1 cellular context compared by ENCODE assay signal in the genomic region with DNA sequence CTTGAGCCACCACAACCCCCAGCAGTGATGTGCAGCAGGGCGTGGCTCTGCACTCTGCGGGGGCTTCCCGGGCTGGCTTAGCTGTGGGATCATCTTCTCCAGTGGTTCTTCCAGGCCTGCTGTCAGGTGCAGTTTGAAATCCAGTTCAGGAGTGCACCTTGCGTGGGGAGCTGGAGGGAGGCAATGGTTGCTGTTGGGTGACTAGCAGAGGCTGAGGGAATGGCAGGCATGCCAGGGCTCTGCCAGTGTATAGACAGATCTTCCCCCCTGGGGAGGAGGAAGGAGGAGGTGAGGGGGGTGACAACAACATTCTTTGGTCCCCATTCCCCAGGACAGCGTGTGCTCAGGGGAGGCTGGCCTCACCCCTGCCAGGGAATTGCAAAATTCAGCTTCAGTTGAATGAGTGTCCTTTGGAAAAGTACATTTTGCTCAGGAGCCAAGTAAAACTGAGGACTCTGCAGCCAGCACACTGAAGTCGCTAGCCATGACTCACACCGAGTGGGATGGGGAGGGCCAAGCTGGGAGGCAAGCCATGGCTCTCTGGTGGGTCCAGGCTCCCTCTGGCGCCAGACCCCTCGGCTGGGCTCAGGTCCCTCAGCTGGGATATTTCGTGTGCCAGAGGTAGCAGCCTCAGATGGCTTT.
TF ChIP-seq lines count a peak whose summit lies in the region.

No MANE protein-coding gene starts in this region.

TF ChIP-seq in HepG2, 621 proteins besides CTCF, POLR2A, EP300 and RAD21 (continued from another document and continues in another):
- TF ChIP-seq, protein P1, sequence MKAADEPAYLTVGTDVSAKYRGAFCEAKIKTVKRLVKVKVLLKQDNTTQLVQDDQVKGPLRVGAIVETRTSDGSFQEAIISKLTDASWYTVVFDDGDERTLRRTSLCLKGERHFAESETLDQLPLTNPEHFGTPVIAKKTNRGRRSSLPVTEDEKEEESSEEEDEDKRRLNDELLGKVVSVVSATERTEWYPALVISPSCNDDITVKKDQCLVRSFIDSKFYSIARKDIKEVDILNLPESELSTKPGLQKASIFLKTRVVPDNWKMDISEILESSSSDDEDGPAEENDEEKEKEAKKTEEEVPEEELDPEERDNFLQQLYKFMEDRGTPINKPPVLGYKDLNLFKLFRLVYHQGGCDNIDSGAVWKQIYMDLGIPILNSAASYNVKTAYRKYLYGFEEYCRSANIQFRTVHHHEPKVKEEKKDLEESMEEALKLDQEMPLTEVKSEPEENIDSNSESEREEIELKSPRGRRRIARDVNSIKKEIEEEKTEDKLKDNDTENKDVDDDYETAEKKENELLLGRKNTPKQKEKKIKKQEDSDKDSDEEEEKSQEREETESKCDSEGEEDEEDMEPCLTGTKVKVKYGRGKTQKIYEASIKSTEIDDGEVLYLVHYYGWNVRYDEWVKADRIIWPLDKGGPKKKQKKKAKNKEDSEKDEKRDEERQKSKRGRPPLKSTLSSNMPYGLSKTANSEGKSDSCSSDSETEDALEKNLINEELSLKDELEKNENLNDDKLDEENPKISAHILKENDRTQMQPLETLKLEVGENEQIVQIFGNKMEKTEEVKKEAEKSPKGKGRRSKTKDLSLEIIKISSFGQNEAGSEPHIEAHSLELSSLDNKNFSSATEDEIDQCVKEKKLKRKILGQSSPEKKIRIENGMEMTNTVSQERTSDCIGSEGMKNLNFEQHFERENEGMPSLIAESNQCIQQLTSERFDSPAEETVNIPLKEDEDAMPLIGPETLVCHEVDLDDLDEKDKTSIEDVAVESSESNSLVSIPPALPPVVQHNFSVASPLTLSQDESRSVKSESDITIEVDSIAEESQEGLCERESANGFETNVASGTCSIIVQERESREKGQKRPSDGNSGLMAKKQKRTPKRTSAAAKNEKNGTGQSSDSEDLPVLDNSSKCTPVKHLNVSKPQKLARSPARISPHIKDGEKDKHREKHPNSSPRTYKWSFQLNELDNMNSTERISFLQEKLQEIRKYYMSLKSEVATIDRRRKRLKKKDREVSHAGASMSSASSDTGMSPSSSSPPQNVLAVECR (CRISPR knock-in tag; IDR thresholded peaks at IDR 0.05; ENCODE audit: borderline replicate concordance): peak; percentile 26; the same call in 1 of the 2 replicates
- TF ChIP-seq ADNP (CRISPR knock-in tag; IDR thresholded peaks at IDR 0.05): no peak
- TF ChIP-seq, protein P2, sequence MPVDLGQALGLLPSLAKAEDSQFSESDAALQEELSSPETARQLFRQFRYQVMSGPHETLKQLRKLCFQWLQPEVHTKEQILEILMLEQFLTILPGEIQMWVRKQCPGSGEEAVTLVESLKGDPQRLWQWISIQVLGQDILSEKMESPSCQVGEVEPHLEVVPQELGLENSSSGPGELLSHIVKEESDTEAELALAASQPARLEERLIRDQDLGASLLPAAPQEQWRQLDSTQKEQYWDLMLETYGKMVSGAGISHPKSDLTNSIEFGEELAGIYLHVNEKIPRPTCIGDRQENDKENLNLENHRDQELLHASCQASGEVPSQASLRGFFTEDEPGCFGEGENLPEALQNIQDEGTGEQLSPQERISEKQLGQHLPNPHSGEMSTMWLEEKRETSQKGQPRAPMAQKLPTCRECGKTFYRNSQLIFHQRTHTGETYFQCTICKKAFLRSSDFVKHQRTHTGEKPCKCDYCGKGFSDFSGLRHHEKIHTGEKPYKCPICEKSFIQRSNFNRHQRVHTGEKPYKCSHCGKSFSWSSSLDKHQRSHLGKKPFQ (CRISPR knock-in tag; IDR thresholded peaks at IDR 0.05; ENCODE audit: insufficient replicate concordance): peak; percentile 61
- 0 out of 2 replicates have a peak, but pooled peaks have one; percentile 42 for TF ChIP-seq TMF1 (CRISPR knock-in tag; IDR thresholded peaks at IDR 0.05; ENCODE audit: low read depth)
- TF ChIP-seq, protein P3, sequence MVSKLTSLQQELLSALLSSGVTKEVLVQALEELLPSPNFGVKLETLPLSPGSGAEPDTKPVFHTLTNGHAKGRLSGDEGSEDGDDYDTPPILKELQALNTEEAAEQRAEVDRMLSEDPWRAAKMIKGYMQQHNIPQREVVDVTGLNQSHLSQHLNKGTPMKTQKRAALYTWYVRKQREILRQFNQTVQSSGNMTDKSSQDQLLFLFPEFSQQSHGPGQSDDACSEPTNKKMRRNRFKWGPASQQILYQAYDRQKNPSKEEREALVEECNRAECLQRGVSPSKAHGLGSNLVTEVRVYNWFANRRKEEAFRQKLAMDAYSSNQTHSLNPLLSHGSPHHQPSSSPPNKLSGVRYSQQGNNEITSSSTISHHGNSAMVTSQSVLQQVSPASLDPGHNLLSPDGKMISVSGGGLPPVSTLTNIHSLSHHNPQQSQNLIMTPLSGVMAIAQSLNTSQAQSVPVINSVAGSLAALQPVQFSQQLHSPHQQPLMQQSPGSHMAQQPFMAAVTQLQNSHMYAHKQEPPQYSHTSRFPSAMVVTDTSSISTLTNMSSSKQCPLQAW (CRISPR knock-in tag; IDR thresholded peaks at IDR 0.05): peak; percentile 28; the same call in 1 of the 2 replicates
- no peak for TF ChIP-seq NFE2L1 (CRISPR knock-in tag; IDR thresholded peaks at IDR 0.05; ENCODE audit: borderline replicate concordance)
- TF ChIP-seq JUN (CRISPR knock-in tag; IDR thresholded peaks at IDR 0.05): no peak; the same call in 1 of the 2 replicates
- no peak for TF ChIP-seq ZNF160 (CRISPR knock-in tag; IDR thresholded peaks at IDR 0.05)
- peak; percentile 70 for TF ChIP-seq CEBPG (CRISPR knock-in tag; IDR thresholded peaks at IDR 0.05)
- TF ChIP-seq ZNF713 (CRISPR knock-in tag; IDR thresholded peaks at IDR 0.05): 0 out of 2 replicates have a peak, but pooled peaks have one; percentile 20
- TF ChIP-seq, protein P4, sequence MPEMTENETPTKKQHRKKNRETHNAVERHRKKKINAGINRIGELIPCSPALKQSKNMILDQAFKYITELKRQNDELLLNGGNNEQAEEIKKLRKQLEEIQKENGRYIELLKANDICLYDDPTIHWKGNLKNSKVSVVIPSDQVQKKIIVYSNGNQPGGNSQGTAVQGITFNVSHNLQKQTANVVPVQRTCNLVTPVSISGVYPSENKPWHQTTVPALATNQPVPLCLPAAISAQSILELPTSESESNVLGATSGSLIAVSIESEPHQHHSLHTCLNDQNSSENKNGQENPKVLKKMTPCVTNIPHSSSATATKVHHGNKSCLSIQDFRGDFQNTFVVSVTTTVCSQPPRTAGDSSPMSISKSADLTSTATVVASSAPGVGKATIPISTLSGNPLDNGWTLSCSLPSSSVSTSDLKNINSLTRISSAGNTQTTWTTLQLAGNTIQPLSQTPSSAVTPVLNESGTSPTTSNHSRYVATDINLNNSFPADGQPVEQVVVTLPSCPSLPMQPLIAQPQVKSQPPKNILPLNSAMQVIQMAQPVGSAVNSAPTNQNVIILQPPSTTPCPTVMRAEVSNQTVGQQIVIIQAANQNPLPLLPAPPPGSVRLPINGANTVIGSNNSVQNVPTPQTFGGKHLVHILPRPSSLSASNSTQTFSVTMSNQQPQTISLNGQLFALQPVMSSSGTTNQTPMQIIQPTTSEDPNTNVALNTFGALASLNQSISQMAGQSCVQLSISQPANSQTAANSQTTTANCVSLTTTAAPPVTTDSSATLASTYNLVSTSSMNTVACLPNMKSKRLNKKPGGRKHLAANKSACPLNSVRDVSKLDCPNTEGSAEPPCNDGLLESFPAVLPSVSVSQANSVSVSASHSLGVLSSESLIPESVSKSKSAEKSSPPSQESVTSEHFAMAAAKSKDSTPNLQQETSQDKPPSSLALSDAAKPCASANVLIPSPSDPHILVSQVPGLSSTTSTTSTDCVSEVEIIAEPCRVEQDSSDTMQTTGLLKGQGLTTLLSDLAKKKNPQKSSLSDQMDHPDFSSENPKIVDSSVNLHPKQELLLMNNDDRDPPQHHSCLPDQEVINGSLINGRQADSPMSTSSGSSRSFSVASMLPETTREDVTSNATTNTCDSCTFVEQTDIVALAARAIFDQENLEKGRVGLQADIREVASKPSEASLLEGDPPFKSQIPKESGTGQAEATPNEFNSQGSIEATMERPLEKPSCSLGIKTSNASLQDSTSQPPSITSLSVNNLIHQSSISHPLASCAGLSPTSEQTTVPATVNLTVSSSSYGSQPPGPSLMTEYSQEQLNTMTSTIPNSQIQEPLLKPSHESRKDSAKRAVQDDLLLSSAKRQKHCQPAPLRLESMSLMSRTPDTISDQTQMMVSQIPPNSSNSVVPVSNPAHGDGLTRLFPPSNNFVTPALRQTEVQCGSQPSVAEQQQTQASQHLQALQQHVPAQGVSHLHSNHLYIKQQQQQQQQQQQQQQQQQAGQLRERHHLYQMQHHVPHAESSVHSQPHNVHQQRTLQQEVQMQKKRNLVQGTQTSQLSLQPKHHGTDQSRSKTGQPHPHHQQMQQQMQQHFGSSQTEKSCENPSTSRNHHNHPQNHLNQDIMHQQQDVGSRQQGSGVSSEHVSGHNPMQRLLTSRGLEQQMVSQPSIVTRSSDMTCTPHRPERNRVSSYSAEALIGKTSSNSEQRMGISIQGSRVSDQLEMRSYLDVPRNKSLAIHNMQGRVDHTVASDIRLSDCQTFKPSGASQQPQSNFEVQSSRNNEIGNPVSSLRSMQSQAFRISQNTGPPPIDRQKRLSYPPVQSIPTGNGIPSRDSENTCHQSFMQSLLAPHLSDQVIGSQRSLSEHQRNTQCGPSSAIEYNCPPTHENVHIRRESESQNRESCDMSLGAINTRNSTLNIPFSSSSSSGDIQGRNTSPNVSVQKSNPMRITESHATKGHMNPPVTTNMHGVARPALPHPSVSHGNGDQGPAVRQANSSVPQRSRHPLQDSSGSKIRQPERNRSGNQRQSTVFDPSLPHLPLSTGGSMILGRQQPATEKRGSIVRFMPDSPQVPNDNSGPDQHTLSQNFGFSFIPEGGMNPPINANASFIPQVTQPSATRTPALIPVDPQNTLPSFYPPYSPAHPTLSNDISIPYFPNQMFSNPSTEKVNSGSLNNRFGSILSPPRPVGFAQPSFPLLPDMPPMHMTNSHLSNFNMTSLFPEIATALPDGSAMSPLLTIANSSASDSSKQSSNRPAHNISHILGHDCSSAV (CRISPR knock-in tag; IDR thresholded peaks at IDR 0.05; ENCODE audit: borderline replicate concordance): no peak
- TF ChIP-seq TBX2 (CRISPR knock-in tag; IDR thresholded peaks at IDR 0.05; ENCODE audit: borderline replicate concordance): peak; percentile 24; the same call in 1 of the 2 replicates
- TF ChIP-seq ZNF180 (CRISPR knock-in tag; IDR thresholded peaks at IDR 0.05; ENCODE audit: borderline replicate concordance, low read depth): no peak
- TF ChIP-seq, protein P5, sequence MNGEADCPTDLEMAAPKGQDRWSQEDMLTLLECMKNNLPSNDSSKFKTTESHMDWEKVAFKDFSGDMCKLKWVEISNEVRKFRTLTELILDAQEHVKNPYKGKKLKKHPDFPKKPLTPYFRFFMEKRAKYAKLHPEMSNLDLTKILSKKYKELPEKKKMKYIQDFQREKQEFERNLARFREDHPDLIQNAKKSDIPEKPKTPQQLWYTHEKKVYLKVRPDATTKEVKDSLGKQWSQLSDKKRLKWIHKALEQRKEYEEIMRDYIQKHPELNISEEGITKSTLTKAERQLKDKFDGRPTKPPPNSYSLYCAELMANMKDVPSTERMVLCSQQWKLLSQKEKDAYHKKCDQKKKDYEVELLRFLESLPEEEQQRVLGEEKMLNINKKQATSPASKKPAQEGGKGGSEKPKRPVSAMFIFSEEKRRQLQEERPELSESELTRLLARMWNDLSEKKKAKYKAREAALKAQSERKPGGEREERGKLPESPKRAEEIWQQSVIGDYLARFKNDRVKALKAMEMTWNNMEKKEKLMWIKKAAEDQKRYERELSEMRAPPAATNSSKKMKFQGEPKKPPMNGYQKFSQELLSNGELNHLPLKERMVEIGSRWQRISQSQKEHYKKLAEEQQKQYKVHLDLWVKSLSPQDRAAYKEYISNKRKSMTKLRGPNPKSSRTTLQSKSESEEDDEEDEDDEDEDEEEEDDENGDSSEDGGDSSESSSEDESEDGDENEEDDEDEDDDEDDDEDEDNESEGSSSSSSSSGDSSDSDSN (CRISPR knock-in tag; IDR thresholded peaks at IDR 0.05): peak; percentile 52; the same call in 1 of the 2 replicates
- peak; percentile 39; the same call in 1 of the 2 replicates for TF ChIP-seq ARID2 (CRISPR knock-in tag; IDR thresholded peaks at IDR 0.05; ENCODE audit: borderline replicate concordance)
- no peak for TF ChIP-seq TAF15 (IDR thresholded peaks at IDR 0.05; ENCODE audit: low read depth, low read length, poor library complexity, severe bottlenecking)
- TF ChIP-seq CEBPB (IDR thresholded peaks at IDR 0.05; ENCODE audit: borderline replicate concordance, low read depth, low read length): peak; percentile 58; the same call in 1 of the 2 replicates
- no peak for TF ChIP-seq ATF7-NPFF (CRISPR knock-in tag; IDR thresholded peaks at IDR 0.05; ENCODE audit: low read depth)
- no peak for TF ChIP-seq ZNF746 (CRISPR knock-in tag; IDR thresholded peaks at IDR 0.05)
- no peak for TF ChIP-seq ZNF703 (CRISPR knock-in tag; IDR thresholded peaks at IDR 0.05; ENCODE audit: borderline replicate concordance)
- TF ChIP-seq, protein P6, sequence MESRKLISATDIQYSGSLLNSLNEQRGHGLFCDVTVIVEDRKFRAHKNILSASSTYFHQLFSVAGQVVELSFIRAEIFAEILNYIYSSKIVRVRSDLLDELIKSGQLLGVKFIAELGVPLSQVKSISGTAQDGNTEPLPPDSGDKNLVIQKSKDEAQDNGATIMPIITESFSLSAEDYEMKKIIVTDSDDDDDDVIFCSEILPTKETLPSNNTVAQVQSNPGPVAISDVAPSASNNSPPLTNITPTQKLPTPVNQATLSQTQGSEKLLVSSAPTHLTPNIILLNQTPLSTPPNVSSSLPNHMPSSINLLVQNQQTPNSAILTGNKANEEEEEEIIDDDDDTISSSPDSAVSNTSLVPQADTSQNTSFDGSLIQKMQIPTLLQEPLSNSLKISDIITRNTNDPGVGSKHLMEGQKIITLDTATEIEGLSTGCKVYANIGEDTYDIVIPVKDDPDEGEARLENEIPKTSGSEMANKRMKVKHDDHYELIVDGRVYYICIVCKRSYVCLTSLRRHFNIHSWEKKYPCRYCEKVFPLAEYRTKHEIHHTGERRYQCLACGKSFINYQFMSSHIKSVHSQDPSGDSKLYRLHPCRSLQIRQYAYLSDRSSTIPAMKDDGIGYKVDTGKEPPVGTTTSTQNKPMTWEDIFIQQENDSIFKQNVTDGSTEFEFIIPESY (CRISPR knock-in tag; IDR thresholded peaks at IDR 0.05): peak; percentile 94
- TF ChIP-seq, protein P7, sequence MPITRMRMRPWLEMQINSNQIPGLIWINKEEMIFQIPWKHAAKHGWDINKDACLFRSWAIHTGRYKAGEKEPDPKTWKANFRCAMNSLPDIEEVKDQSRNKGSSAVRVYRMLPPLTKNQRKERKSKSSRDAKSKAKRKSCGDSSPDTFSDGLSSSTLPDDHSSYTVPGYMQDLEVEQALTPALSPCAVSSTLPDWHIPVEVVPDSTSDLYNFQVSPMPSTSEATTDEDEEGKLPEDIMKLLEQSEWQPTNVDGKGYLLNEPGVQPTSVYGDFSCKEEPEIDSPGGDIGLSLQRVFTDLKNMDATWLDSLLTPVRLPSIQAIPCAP (CRISPR knock-in tag; IDR thresholded peaks at IDR 0.05; ENCODE audit: low read depth): no peak
- no peak for TF ChIP-seq ISX (CRISPR knock-in tag; conservative IDR thresholded peaks at IDR 0.05)
- no peak for TF ChIP-seq GTF2F1 (IDR thresholded peaks at IDR 0.05; ENCODE audit: low read length)
- 0 out of 2 replicates have a peak, but pooled peaks have one; percentile 34 for TF ChIP-seq ZNF724P (CRISPR knock-in tag; IDR thresholded peaks at IDR 0.05; ENCODE audit: borderline replicate concordance)
- TF ChIP-seq, protein P8, sequence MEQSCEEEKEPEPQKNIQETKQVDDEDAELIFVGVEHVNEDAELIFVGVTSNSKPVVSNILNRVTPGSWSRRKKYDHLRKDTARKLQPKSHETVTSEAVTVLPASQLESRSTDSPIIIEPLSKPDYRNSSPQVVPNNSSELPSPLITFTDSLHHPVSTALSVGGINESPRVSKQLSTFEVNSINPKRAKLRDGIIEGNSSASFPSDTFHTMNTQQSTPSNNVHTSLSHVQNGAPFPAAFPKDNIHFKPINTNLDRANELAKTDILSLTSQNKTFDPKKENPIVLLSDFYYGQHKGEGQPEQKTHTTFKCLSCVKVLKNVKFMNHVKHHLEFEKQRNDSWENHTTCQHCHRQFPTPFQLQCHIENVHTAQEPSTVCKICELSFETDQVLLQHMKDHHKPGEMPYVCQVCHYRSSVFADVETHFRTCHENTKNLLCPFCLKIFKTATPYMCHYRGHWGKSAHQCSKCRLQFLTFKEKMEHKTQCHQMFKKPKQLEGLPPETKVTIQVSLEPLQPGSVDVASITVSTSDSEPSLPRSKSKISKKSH (CRISPR knock-in tag; IDR thresholded peaks at IDR 0.05; ENCODE audit: borderline replicate concordance): 0 out of 2 replicates have a peak, but pooled peaks have one; percentile 29
